In the genomic region with DNA sequence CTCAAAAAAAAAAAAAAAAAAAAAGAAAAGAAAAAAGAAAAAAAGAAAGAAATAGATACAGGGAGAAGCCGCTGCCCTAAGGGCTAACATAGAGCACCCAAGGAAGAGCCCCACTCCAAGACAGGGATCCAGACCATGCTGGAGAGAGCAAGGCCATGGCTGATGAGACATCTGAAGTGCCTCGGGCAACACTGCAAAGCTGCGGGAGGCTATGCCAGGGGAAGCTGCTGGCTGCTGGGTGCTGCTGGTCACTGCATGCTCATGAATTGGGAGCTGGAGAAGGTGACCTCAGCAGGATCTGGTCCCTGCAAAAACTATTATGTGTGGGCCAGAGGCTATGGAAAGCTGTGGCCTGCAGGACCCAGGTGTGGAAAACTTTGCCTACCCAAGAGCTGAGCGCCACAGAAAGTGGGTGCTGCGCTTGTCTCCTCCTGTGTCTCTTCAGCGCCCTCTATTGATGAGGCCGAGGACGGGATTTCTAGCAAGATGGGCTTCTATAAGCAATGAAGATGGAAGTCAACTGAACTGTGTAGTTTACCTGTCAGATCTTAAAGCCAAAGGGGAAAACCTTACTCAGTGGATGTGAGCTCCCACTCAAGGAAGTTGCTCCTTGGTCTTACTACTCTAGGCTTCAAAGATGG, we compare ENCODE assay signal across 8 cellular contexts. TPM values are rescaled to one million over a fixed set of nuclear protein-coding genes. Genes with fewer than 3 reads are reported as not detected.
DNase-seq lines count a peak whose midpoint lies in the region; ATAC-seq and TF ChIP-seq lines count a peak whose summit lies in the region.

No MANE protein-coding gene starts in this region.

- H3K9me3 ChIP-seq in smooth muscle cell (replicated peaks; ENCODE audit: low read depth), result no peaks in the 10 kb centered on the region

- H3K4me1 ChIP-seq in smooth muscle cell (ENCODE audit: low read depth), result no peaks in the 10 kb centered on the region

- TF ChIP-seq POLR2A in NB4 (IDR thresholded peaks at IDR 0.05; ENCODE audit: extremely low read depth, insufficient read length), result no peak

- H3K4me2 ChIP-seq in smooth muscle cell, result no peak overlapping the region

- H3F3A ChIP-seq in smooth muscle cell (ENCODE audit: low read depth), result no peaks in the 10 kb centered on the region

- no peak overlapping the region for H3K27ac ChIP-seq in smooth muscle cell (ENCODE audit: low read depth)

- WGBS in smooth muscle cell (ENCODE audit: low lambda C conversion rate), result 37% methylated on average over 8 of the region's 8 CpGs

- H2AFZ ChIP-seq in smooth muscle cell (ENCODE audit: low read depth), result no peak overlapping the region

- no peak overlapping the region for H3K9ac ChIP-seq in smooth muscle cell (ENCODE audit: low read depth)

- ATAC-seq in left cardiac atrium, result peak; percentile 55 to 57
- ATAC-seq in HG03378 (IDR thresholded peaks at IDR 0.05; ENCODE audit: unreplicated experiment), result no peak
- no peak for ATAC-seq in GM19395 (IDR thresholded peaks at IDR 0.05; ENCODE audit: unreplicated experiment)

- no peaks in the 10 kb centered on the region for H3K79me2 ChIP-seq in smooth muscle cell (ENCODE audit: low read depth)

- H4K20me1 ChIP-seq in smooth muscle cell (ENCODE audit: low read depth), result no peaks in the 10 kb centered on the region

- H3K27me3 ChIP-seq in smooth muscle cell (ENCODE audit: low read depth), result no peaks in the 10 kb centered on the region

- H3K4me3 ChIP-seq in NB4 (ENCODE audit: low read depth, low read length) (no peak overlapping the region), smooth muscle cell (no peak overlapping the region)

- no peaks in the 10 kb centered on the region for H3K36me3 ChIP-seq in smooth muscle cell (ENCODE audit: low read depth)

- peak; percentile 46 for DNase-seq in GDM1 (lab: John Stamatoyannopoulos, UW)
- DNase-seq in NB4 (ENCODE audit: low read depth), result peak; percentile 87
- DNase-seq in SKM-1 treated with dmso at 0.1 percent for 144 hours (lab: John Stamatoyannopoulos, UW; ENCODE audit: unreplicated experiment), result peak; percentile 70
- peak; percentile 74 for DNase-seq in activated naive CD4-positive, alpha-beta T cell treated with anti-CD3 and anti-CD28 coated beads, Interleukin-2, amount 50 U/mL, for 16 hours
- DNase-seq in left cardiac atrium, result peak; percentile 61
- no peak for DNase-seq in smooth muscle cell (lab: John Stamatoyannopoulos, UW; ENCODE audit: unreplicated experiment)

- intact Hi-C loops in left cardiac atrium (cut with DNase I), result loop anchor here in 1 of 2 donors (5.0 kb wide), 2 partner anchors 42 to 77 kb away; partner anchors contain the start of genes B4GAT1 and BRMS1

- peak; percentile 98 for TF ChIP-seq CTCF in NB4 (IDR thresholded peaks at IDR 0.05; ENCODE audit: low read depth, low read length)
- peak; percentile 75 for TF ChIP-seq CTCF in smooth muscle cell (IDR thresholded peaks at IDR 0.05; ENCODE audit: borderline replicate concordance, insufficient read depth, poor library complexity, severe bottlenecking)

RNA-seq across cellular contexts. Expression of gene SLC29A2, which starts 17.3 kb away (rescaled TPM):
- total RNA-seq in left cardiac atrium (10 to 100 TPM; 15.1 to 16.6 TPM), smooth muscle cell (3.5 TPM in 2 replicates)
- 8.5 and 8.8 TPM in 2 replicates for polyA plus RNA-seq in smooth muscle cell

RNA-seq across cellular contexts. Expression of gene NPAS4, which starts 32.0 kb away (rescaled TPM):
- total RNA-seq in left cardiac atrium (under 1 TPM; 0.18 to 0.68 TPM), smooth muscle cell (0.58 and 0.85 TPM in 2 replicates)
- 0.84 and 1.1 TPM in 2 replicates for polyA plus RNA-seq in smooth muscle cell

RNA-seq across cellular contexts. Expression of gene B4GAT1, which starts 41.4 kb away (rescaled TPM):
- total RNA-seq in left cardiac atrium (10 to 100 TPM; 37.9 to 41.1 TPM), smooth muscle cell (26.5 and 27.1 TPM in 2 replicates)
- 29.4 and 35.1 TPM in 2 replicates for polyA plus RNA-seq in smooth muscle cell

RNA-seq across cellular contexts. Expression of gene BRMS1, which starts 44.0 kb away (rescaled TPM):
- total RNA-seq in left cardiac atrium (10 to 100 TPM; 14.9 to 19.3 TPM), smooth muscle cell (22.7 and 23.8 TPM in 2 replicates)
- 44.2 and 56.7 TPM in 2 replicates for polyA plus RNA-seq in smooth muscle cell

RNA-seq across cellular contexts. Expression of gene MRPL11, which starts 49.8 kb away (rescaled TPM):
- 10 to 100 TPM; 43.1 to 47.0 TPM for total RNA-seq in left cardiac atrium
- 36.1 and 38.7 TPM in 2 replicates for total RNA-seq in smooth muscle cell
- polyA plus RNA-seq in smooth muscle cell, result 54.5 and 68.4 TPM in 2 replicates

Comparison
In these comparisons a context has a peak if more than half of its experiments do, and no peak if none do; other contexts are left out.
1. ATAC-seq: peak in left cardiac atrium (2 of 2); none in HG03378 (single experiment) and GM19395 (single experiment).